11 cellular contexts compared by ENCODE assay signal in the genomic region with DNA sequence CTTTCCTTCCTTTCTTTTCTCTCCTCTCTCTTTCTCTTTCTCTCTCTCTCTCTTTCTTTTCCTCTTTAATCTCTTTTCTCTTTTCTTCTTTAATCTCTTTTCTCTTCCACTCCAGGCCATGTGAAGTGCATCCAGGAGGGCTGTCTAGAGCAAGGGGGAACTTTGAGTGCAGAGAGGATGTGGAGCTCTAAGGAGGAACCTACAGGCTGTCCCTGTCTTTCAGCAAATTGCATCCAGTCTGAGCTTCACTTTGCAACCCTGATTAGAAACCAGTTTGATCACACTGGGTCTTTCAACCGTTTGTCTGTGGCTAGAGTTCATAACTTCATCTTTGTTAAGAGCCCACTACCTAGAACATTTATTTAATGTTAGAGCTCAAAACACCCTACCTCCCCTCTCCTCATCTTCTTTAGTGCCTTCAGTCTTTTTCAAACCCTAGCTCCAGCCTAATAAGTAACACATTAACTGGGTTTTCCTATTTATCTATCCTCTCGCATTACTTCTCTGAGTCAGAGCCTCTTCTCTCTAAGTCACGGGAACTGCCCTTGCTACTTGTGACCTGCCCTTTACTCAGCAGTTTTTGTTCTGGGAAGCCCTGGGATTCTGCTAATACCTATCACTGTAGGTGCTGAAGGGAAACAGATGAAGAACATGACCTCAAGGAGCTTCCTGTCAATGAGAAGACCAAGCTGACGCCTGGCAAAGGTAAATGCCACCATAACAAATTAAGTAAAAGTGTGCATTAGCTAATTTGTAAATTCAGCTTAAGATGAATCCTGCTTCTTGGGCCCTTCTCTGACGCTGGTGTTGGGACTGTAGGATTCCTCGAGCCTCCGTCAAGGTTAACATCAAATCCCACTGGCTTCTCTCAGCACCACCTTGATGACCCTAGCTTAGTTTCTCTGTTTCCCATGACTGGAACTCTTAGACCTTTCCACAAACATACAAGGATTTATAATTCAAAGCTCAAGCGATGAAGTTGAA. TPM values are rescaled to one million over a fixed set of nuclear protein-coding genes. Genes with fewer than 3 reads are reported as not detected.
DNase-seq lines count a peak whose midpoint lies in the region; ATAC-seq, FAIRE-seq and TF ChIP-seq lines count a peak whose summit lies in the region.
"Had no signal": no experiment of that assay in that cellular context is flagged by ENCODE, and none has a peak within 500 bp of the region (broad histone marks: within the 10 kb centered on the region; RNA-seq: fewer than 3 reads in every experiment).

A gene with protein sequence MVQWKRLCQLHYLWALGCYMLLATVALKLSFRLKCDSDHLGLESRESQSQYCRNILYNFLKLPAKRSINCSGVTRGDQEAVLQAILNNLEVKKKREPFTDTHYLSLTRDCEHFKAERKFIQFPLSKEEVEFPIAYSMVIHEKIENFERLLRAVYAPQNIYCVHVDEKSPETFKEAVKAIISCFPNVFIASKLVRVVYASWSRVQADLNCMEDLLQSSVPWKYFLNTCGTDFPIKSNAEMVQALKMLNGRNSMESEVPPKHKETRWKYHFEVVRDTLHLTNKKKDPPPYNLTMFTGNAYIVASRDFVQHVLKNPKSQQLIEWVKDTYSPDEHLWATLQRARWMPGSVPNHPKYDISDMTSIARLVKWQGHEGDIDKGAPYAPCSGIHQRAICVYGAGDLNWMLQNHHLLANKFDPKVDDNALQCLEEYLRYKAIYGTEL (plus strand): TSS at position 507 of the 984 bp plus-strand sequence. CDS start 6,456 bp downstream, outside the sequence.

- no peak within 1 kb of the TSS for H2AFZ ChIP-seq in OCI-LY7 (ENCODE audit: low read length)

- TF ChIP-seq CTCF in GM20000 (IDR thresholded peaks at IDR 0.05; ENCODE audit: extremely low read depth, missing control alignments), result no peak
- TF ChIP-seq CTCF in OCI-LY7 (conservative IDR thresholded peaks at IDR 0.05; ENCODE audit: low read length), result no peak
- no peak for TF ChIP-seq CTCF in D721Med (IDR thresholded peaks at IDR 0.05; ENCODE audit: insufficient read depth, missing control alignments)

- H3K9me2 ChIP-seq in OCI-LY7 (ENCODE audit: insufficient read depth, low read length), result no peaks in the 10 kb centered on the region

- no peak for FAIRE-seq in D721Med (lab: Jason Lieb, UNC)

- peaks cover 7% of the 10 kb centered on the region for H3K4me1 ChIP-seq in OCI-LY7 (ENCODE audit: insufficient read depth, low read length, poor library complexity, severe bottlenecking)
- H3K4me1 ChIP-seq: uterus had no signal

- H3K4me2 ChIP-seq in OCI-LY7 (ENCODE audit: low read length), result no peak within 1 kb of the TSS

- CTCF ChIA-PET in OCI-LY7 (lab: Charles Lee; ENCODE audit: unreplicated experiment), result no interaction called here

- ATAC-seq in GM18519 (IDR thresholded peaks at IDR 0.05; ENCODE audit: low FRiP score, unreplicated experiment) (no peak), GM21381 (IDR thresholded peaks at IDR 0.05; ENCODE audit: unreplicated experiment) (no peak)

- BruUV-seq in OCI-LY7 (replicated peaks; lab: Mats Ljungman, UMichigan), result no TSS peak

- POLR2A ChIA-PET in OCI-LY7 (lab: Charles Lee), result interaction anchor here (0.5 kb wide), 3 partner anchors 10 to 1027 kb away, joined by 3 to 4 read pairs (median 3); no protein-coding TSS in a partner anchor

- H3K36me3 ChIP-seq in OCI-LY7 (ENCODE audit: insufficient read depth, low read length), result no peaks in the 10 kb centered on the region
- H3K36me3 ChIP-seq: uterus had no signal

- H3K9me3 ChIP-seq in OCI-LY7 (ENCODE audit: low read length), result no peaks in the 10 kb centered on the region
- H3K9me3 ChIP-seq: uterus had no signal

- H3K4me3 ChIP-seq in OCI-LY7 (ENCODE audit: low read depth, low read length, poor library complexity, severe bottlenecking), result no peak within 1 kb of the TSS
- H3K4me3 ChIP-seq: uterus had no signal

- no peaks in the 10 kb centered on the region for H3K79me2 ChIP-seq in OCI-LY7 (ENCODE audit: insufficient read depth, low read depth, low read length)

- DNase-seq in GM20000 (ENCODE audit: low spot score) (peak; percentile 53), RKO (ENCODE audit: low spot score) (peak; percentile 15), fibroblast of peridontal ligament (ENCODE audit: extremely low read depth) (peak; percentile 43), renal cortical epithelial cell (ENCODE audit: low read depth) (peak; percentile 97), OCI-LY7 (ENCODE audit: low spot score) (no peak), D721Med (ENCODE audit: insufficient read length, low spot score) (no peak)
- DNase-seq: activated CD4-positive, alpha-beta T cell treated with anti-CD3 and anti-CD28 coated beads, Interleukin-2, amount 10 ng/mL, durations not matched to agents 7 days and 5 days; stimulated activated CD4-positive, alpha-beta T cell treated with anti-CD3 and anti-CD28 coated beads, Interleukin-2, amount 100 ng/mL, for 48 hours; uterus had no signal

- intact Hi-C loops in OCI-LY7 (cut with micrococcal nuclease; ENCODE audit: unreplicated experiment), result no loop called here

- no peaks in the 10 kb centered on the region for H4K20me1 ChIP-seq in OCI-LY7 (ENCODE audit: insufficient read depth, low read length)

- no peak within 1 kb of the TSS for H3K27ac ChIP-seq in OCI-LY7 (ENCODE audit: low read depth, low read length, poor library complexity, severe bottlenecking)
- H3K27ac ChIP-seq: uterus had no signal

RNA-seq across cellular contexts. Expression of the gene that starts here (rescaled TPM):
- total RNA-seq in renal cortical epithelial cell (10.3 and 41.3 TPM in 2 replicates), OCI-LY7 (2022) (not detected in 2 replicates)
- total RNA-seq in OCI-LY7 (2014; rRNA removed; shearing (Covaris generic)), result not detected in 2 replicates
- total RNA-seq: activated CD4-positive, alpha-beta T cell treated with anti-CD3 and anti-CD28 coated beads, Interleukin-2, amount 10 ng/mL, durations not matched to agents 7 days and 5 days had no signal

Comparison
In these comparisons a context has a peak if more than half of its experiments do, and no peak if none do; other contexts are left out.
1. RNA of the gene that starts here (total RNA-seq): 10.3 to 41.3 TPM in renal cortical epithelial cell; not detected in OCI-LY7; every median in the first group is over 10 times any median in the second.
2. DNase-seq: peak in GM20000 (single experiment), RKO (single experiment), fibroblast of peridontal ligament (single experiment) and renal cortical epithelial cell (single experiment); none in OCI-LY7 (single experiment) and D721Med (single experiment).